In the genomic region with DNA sequence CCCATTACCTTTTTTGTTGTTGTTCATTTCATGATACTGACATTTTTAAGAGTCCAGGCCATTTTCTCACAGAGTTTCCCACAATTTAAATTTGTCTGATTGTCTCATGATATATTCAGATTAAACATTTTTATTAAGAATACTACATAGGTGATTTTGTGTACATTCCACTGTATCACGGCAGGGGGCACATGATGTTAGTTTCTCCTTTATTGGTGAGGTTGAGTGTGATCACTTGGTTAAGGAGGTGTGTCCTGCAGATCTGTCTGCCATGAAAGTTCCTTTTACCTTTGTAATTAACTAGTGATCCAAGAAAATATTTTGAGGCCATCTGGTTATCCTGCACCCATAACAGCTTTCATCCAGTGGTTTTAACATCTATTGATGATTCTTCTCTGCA, we compare ENCODE assay signal across 1 cellular context.
TF ChIP-seq lines count a peak whose summit lies in the region.

No MANE protein-coding gene starts in this region.

TF ChIP-seq in endothelial cell of umbilical vein, 7 proteins besides CTCF, POLR2A, EP300 and RAD21:
- no peak for TF ChIP-seq EZH2 (IDR thresholded peaks at IDR 0.05; ENCODE audit: borderline replicate concordance, low read depth, low read length, severe bottlenecking)
- TF ChIP-seq JUN (IDR thresholded peaks at IDR 0.05; ENCODE audit: borderline replicate concordance, insufficient read depth, insufficient read length, low read depth): no peak
- no peak for TF ChIP-seq MYC (IDR thresholded peaks at IDR 0.05; ENCODE audit: low read depth, low read length)
